In genomic region chr21:28338906-28339305, GRCh38 we compare ENCODE assay signal across 26 cellular contexts.
DNase-seq lines count a peak whose midpoint lies in the region; ATAC-seq and TF ChIP-seq lines count a peak whose summit lies in the region.
"Had no signal": no experiment of that assay in that cellular context is flagged by ENCODE, and none has a peak within 500 bp of the region (broad histone marks: within the 10 kb centered on the region; RNA-seq: fewer than 3 reads in every experiment).

No MANE protein-coding gene starts in this region.

- intact Hi-C loops in IMR-90 (cut with micrococcal nuclease) (loop anchor here (5.0 kb wide), 6 partner anchors 93 to 862 kb away; no protein-coding TSS in a partner anchor), left lung (cut with DNase I) (loop anchor here in 1 of 2 donors (10.0 kb wide), 1 partner anchor 1484 kb away; no protein-coding TSS in a partner anchor), spleen (cut with DNase I; ENCODE audit: low total_unique reads) (loop anchor here (5.0 kb wide), 1 partner anchor 1492 kb away; the partner anchor contains the start of gene ADAMTS1)

- BruUV-seq in IMR-90 (replicated peaks; lab: Mats Ljungman, UMichigan): no TSS peak

- in situ Hi-C loops in IMR-90 (cut with MboI; ENCODE audit: low sequenced_read_pairs): loop anchor here (5.0 to 25.0 kb wide), 7 partner anchors 284 to 1487 kb away; no protein-coding TSS in a partner anchor

- no peaks in the 10 kb centered on the region for H4K20me1 ChIP-seq in IMR-90 (ENCODE audit: insufficient read depth, low read length)
- H4K20me1 ChIP-seq in fibroblast of lung (ENCODE audit: control insufficient read depth, extremely low read depth, insufficient read depth, low read length): no peaks in the 10 kb centered on the region

- no peak overlapping the region for H3K4me3 ChIP-seq in IMR-90 (ENCODE audit: insufficient read depth, low read depth, low read length)
- no peak overlapping the region for H3K4me3 ChIP-seq in fibroblast of lung (replicated peaks in 1 of 4; ENCODE audit: control extremely low read depth in 1 of 4, insufficient read depth in 1 of 4, low read depth in 3 of 4, low read length in 4 of 4)
- no peak overlapping the region for H3K4me3 ChIP-seq in left lung
- no peak overlapping the region for H3K4me3 ChIP-seq in spleen
- H3K4me3 ChIP-seq: dorsolateral prefrontal cortex, GM12878, upper lobe of left lung had no signal

- no peaks in the 10 kb centered on the region for H3K9me3 ChIP-seq in IMR-90 (ENCODE audit: control insufficient read depth, insufficient read depth, low read length)
- H3K9me3 ChIP-seq in fibroblast of lung (ENCODE audit: control insufficient read depth, insufficient read depth, low read depth, low read length): no peaks in the 10 kb centered on the region
- no peaks in the 10 kb centered on the region for H3K9me3 ChIP-seq in left lung
- H3K9me3 ChIP-seq in spleen: no peaks in the 10 kb centered on the region
- H3K9me3 ChIP-seq: SK-N-SH, upper lobe of left lung had no signal

- H2BK20ac ChIP-seq in IMR-90 (ENCODE audit: low read depth, low read length): peak overlapping the region; percentile 28

- TF ChIP-seq RAD21 in IMR-90 (IDR thresholded peaks at IDR 0.05; ENCODE audit: low read length): no peak

- TF ChIP-seq CTCF in IMR-90 (conservative IDR thresholded peaks at IDR 0.05; ENCODE audit: low read depth, low read length) (no peak), fibroblast of lung (conservative IDR thresholded peaks at IDR 0.05 in 1 of 2, IDR thresholded peaks at IDR 0.05 in 1 of 2; ENCODE audit: low read depth in 1 of 2, low read length in 2 of 2) (no peak), left lung (IDR thresholded peaks at IDR 0.05) (no peak), spleen (IDR thresholded peaks at IDR 0.05 in 8 of 11, conservative IDR thresholded peaks at IDR 0.05 in 3 of 11) (no peak)

- no peaks in the 10 kb centered on the region for H3K79me1 ChIP-seq in IMR-90 (ENCODE audit: low read depth in 1 of 2, low read length in 2 of 2)

- TF ChIP-seq POLR2A in IMR-90 (IDR thresholded peaks at IDR 0.05; ENCODE audit: low read depth, low read length) (no peak), spleen (IDR thresholded peaks at IDR 0.05) (no peak)

- peak overlapping the region; percentile 9 for H2BK5ac ChIP-seq in IMR-90 (ENCODE audit: low read depth, low read length, poor library complexity, severe bottlenecking)

- H3K4me1 ChIP-seq in IMR-90 (ENCODE audit: control insufficient read depth, insufficient read depth, low read length): peaks cover 11% of the 10 kb centered on the region
- H3K4me1 ChIP-seq in fibroblast of lung (ENCODE audit: control insufficient read depth, extremely low read depth, insufficient read depth, low read length): peaks cover 5% of the 10 kb centered on the region
- peaks cover 0 to 7% of the 10 kb centered on the region in 2 donors for H3K4me1 ChIP-seq in left lung
- peaks cover 0 to 22% (median 1%) of the 10 kb centered on the region in 6 donors for H3K4me1 ChIP-seq in spleen

- H3K27ac ChIP-seq in IMR-90 (ENCODE audit: insufficient read depth, low read length) (peak overlapping the region; percentile 70; the same call in 1 of the 2 replicates), fibroblast of lung (ENCODE audit: insufficient read depth, low read length) (no peak overlapping the region), left lung (no peak overlapping the region), spleen (peak overlapping the region in 7 of 8 donors; percentile 54 to 80 (median 73))
- H3K27ac ChIP-seq: RWPE1 had no signal

- H4K91ac ChIP-seq in IMR-90 (ENCODE audit: insufficient read depth, low read depth, low read length): peak overlapping the region; percentile 12; the same call in 1 of the 2 replicates

- no peak overlapping the region for H3K56ac ChIP-seq in IMR-90 (ENCODE audit: extremely low read depth, insufficient read depth, low read length)

- 0% methylated on average over 1 of the region's 4 CpGs; no CpG with 5 or more reads in 1 of the 2 experiments for WGBS in IMR-90 (ENCODE audit: extremely low coverage in 2 of 2, insufficient read length in 1 of 2), 2 experiments
- 49 to 60% (median 55%) methylated on average over 4 of the region's 4 CpGs for WGBS in spleen, 5 donors

- DNase-seq in IMR-90: no peak
- DNase-seq in fibroblast of lung (ENCODE audit: low read depth in 2 of 2): no peak
- no peak for DNase-seq in left lung
- DNase-seq in spleen: no peak
- no peak for DNase-seq in OCI-M1 (lab: John Stamatoyannopoulos, UW)
- no peak for DNase-seq in HK-2 (ENCODE audit: unreplicated experiment)
- DNase-seq in NCI-H1092 treated with DMSO at 0.1 percent for 48 hours (lab: John Stamatoyannopoulos, UW): no peak
- DNase-seq: activated CD4-positive, alpha-beta T cell treated with anti-CD3 and anti-CD28 coated beads for 4 hours; activated CD8-positive, alpha-beta memory T cell treated with anti-CD3 and anti-CD28 coated beads for 24 hours; activated effector memory CD4-positive, alpha-beta T cell treated with anti-CD3 and anti-CD28 coated beads, Interleukin-2, amount 50 U/mL, for 16 hours; activated naive CD8-positive, alpha-beta T cell treated with anti-CD3 and anti-CD28 coated beads, Interleukin-2, amount 10 ng/mL, durations not matched to agents 7 days and 5 days; CD4-positive, CD25-positive, alpha-beta regulatory T cell; dorsolateral prefrontal cortex; left colon; natural killer cell; NCI-H146; NCI-H2107; NCI-H510A; SK-N-SH; stimulated activated CD4-positive, alpha-beta T cell treated with anti-CD3 and anti-CD28 coated beads, Interleukin-4, amount 100 ng/mL, for 24 hours; substantia nigra; T-helper 17 cell; upper lobe of left lung had no signal

- peak overlapping the region; percentile 32 for H2AK5ac ChIP-seq in IMR-90 (ENCODE audit: low read depth, low read length)

- peak overlapping the region; percentile 39 for H3K14ac ChIP-seq in IMR-90 (replicated peaks; ENCODE audit: low read depth, low read length)

- peak overlapping the region; percentile 67 for H3K4ac ChIP-seq in IMR-90 (ENCODE audit: low read depth, low read length)

- H3K79me2 ChIP-seq in fibroblast of lung (ENCODE audit: control insufficient read depth, insufficient read depth, low read length): no peaks in the 10 kb centered on the region

- H2BK15ac ChIP-seq in IMR-90 (ENCODE audit: low read depth, low read length): peak overlapping the region; percentile 37

- H3K23ac ChIP-seq in IMR-90 (ENCODE audit: low read depth, low read length): no peak overlapping the region

- H4K5ac ChIP-seq in IMR-90 (ENCODE audit: low read depth, low read length): peak overlapping the region; percentile 91

- H3K4me2 ChIP-seq in IMR-90 (ENCODE audit: low read depth, low read length) (no peak overlapping the region), fibroblast of lung (ENCODE audit: extremely low read depth, insufficient read depth, low read length) (no peak overlapping the region)
- H3K4me2 ChIP-seq: SK-N-SH had no signal

- H2BK120ac ChIP-seq in IMR-90 (ENCODE audit: low read depth, low read length): peak overlapping the region; percentile 77

- CTCF ChIA-PET in IMR-90 (lab: Yijun Ruan, JAX): interaction anchor here (1.0 to 1.1 kb wide), 3 partner anchors 183 to 442 kb away, joined by 3 read pairs; no protein-coding TSS in a partner anchor

- peak overlapping the region; percentile 7 to 48; a peak in 3 of 4 replicates for H4K8ac ChIP-seq in IMR-90 (ENCODE audit: low read depth in 2 of 2, low read length in 2 of 2)

- POLR2A ChIA-PET in IMR-90 (lab: Charles Lee; ENCODE audit: unreplicated experiment): no interaction called here

- H3K27me3 ChIP-seq in IMR-90 (ENCODE audit: control insufficient read depth, insufficient read depth, low read length) (no peaks in the 10 kb centered on the region), fibroblast of lung (ENCODE audit: control insufficient read depth, insufficient read depth, low read length) (no peaks in the 10 kb centered on the region), left lung (no peaks in the 10 kb centered on the region), spleen (replicated peaks in 1 of 7) (no peaks in the 10 kb centered on the region)
- H3K27me3 ChIP-seq: dorsolateral prefrontal cortex, upper lobe of left lung had no signal

- no peak overlapping the region for H2AK9ac ChIP-seq in IMR-90 (replicated peaks; ENCODE audit: low read depth, low read length, poor library complexity)

- peaks cover 10% of the 10 kb centered on the region for H3K9me1 ChIP-seq in IMR-90 (ENCODE audit: insufficient read depth, low read length)

- H3K9ac ChIP-seq in IMR-90 (ENCODE audit: low read depth, low read length) (no peak overlapping the region; the same call in 1 of the 2 replicates), fibroblast of lung (ENCODE audit: insufficient read depth, low read length) (no peak overlapping the region)
- H3K9ac ChIP-seq: SK-N-SH had no signal

- dilution Hi-C loops in IMR-90 (cut with HindIII; ENCODE audit: low sequenced_read_pairs, unreplicated experiment): no loop called here

- ATAC-seq in IMR-90 (ENCODE audit: low read depth) (no peak), left lung (peak; percentile 14)
- ATAC-seq: GM12878; left colon; natural killer cell; stimulated activated effector memory CD8-positive, alpha-beta T cell treated with anti-CD3 and anti-CD28 coated beads, Interleukin-12 subunit alpha, Interleukin-12 subunit beta, amount 100 ng/mL, for 72 hours; T-helper 17 cell had no signal

- H2AFZ ChIP-seq in IMR-90 (replicated peaks; ENCODE audit: low read length, poor library complexity) (peak overlapping the region; percentile 18), fibroblast of lung (ENCODE audit: low read length) (peak overlapping the region; percentile 40)

- peak overlapping the region; percentile 90 for H3K18ac ChIP-seq in IMR-90 (ENCODE audit: low read depth, low read length)

- H3K36me3 ChIP-seq in IMR-90 (ENCODE audit: control insufficient read depth, insufficient read depth, low read length): no peaks in the 10 kb centered on the region
- H3K36me3 ChIP-seq in fibroblast of lung (ENCODE audit: control insufficient read depth, insufficient read depth, low read length): no peaks in the 10 kb centered on the region
- H3K36me3 ChIP-seq in left lung: no peaks in the 10 kb centered on the region
- H3K36me3 ChIP-seq in spleen: no peaks in the 10 kb centered on the region
- H3K36me3 ChIP-seq: upper lobe of left lung had no signal

TF ChIP-seq in IMR-90, 13 proteins besides CTCF, POLR2A, EP300 and RAD21 (continues in another document):
- no peak for TF ChIP-seq RCOR1 (IDR thresholded peaks at IDR 0.05; ENCODE audit: insufficient replicate concordance, low read length)
- TF ChIP-seq RFX5 (IDR thresholded peaks at IDR 0.05; ENCODE audit: low read depth, low read length): no peak
- no peak for TF ChIP-seq CHD1 (IDR thresholded peaks at IDR 0.05; ENCODE audit: low read depth, low read length)
- TF ChIP-seq FOS (IDR thresholded peaks at IDR 0.05; ENCODE audit: low read depth, low read length): no peak
- no peak for TF ChIP-seq NFE2L2 (IDR thresholded peaks at IDR 0.05; ENCODE audit: low read depth, low read length)

Comparison
In these comparisons a context has a peak if more than half of its experiments do, and no peak if none do; other contexts are left out.
1. H3K27ac ChIP-seq: peak in IMR-90 (single experiment) and spleen (7 of 8); none in fibroblast of lung (single experiment) and left lung (0 of 2).